Comparison of ENCODE assay signal across 10 cellular contexts in the genomic region with DNA sequence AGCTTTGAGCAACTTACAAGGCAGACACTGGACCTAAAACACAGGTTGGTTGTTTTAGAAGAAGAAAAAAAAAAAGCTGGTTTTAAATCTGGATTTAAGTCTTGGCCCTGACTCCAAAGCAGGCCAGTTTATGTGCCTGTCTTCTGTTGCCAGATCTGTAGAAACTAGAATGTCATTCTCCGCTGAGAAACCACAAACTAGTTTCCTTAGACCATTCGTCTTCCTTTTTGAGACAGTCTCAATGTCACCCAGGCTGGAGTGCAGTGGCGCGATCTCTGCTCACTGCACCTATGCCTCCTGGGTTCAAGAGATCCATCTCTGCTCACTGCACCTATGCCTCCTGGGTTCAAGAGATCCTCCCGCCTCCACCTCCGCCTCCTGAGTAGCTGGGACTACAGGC. TPM values are rescaled to one million over a fixed set of nuclear protein-coding genes. Genes with fewer than 3 reads are reported as not detected.
DNase-seq lines count a peak whose midpoint lies in the region; ATAC-seq, FAIRE-seq and TF ChIP-seq lines count a peak whose summit lies in the region.
"Had no signal": no experiment of that assay in that cellular context is flagged by ENCODE, and none has a peak within 500 bp of the region (broad histone marks: within the 10 kb centered on the region; RNA-seq: fewer than 3 reads in every experiment).

No MANE protein-coding gene starts in this region.

- H3K36me3 Mint-ChIP-seq in naive B cell = peaks cover 0 to 4% of the 10 kb centered on the region in 2 donors

- H3K27ac Mint-ChIP-seq in naive B cell = peak overlapping the region in 2 of 6 donors; percentile 62 to 88

- ATAC-seq in GM18873 (IDR thresholded peaks at IDR 0.05; ENCODE audit: low FRiP score, unreplicated experiment) = peak; percentile 97
- ATAC-seq in GM21723 (IDR thresholded peaks at IDR 0.05; ENCODE audit: unreplicated experiment) = peak; percentile 99
- ATAC-seq in HG03457 (IDR thresholded peaks at IDR 0.05; ENCODE audit: unreplicated experiment) = peak; percentile 96
- ATAC-seq in naive B cell (ENCODE audit: low read depth in 2 of 2) = peak; percentile 30 to 39

- TF ChIP-seq CTCF in RWPE1 (conservative IDR thresholded peaks at IDR 0.05; ENCODE audit: low read depth) = no peak

- H3K27ac ChIP-seq in RWPE1 = no peak overlapping the region

- DNase-seq in naive B cell (no peak), NCI-H1417 treated with DMSO at 0.1 percent for 48 hours (lab: John Stamatoyannopoulos, UW) (no peak), HTR-8/SVneo (ENCODE audit: insufficient read length, low spot score) (no peak), RWPE1 (ENCODE audit: low spot score) (no peak)
- DNase-seq in activated T-cell treated with anti-CD3 and anti-CD28 coated beads, Interleukin-2, amount 50 U/mL, for 1 hour = no peak
- DNase-seq: NCI-H2107 had no signal

- H3K27me3 Mint-ChIP-seq in naive B cell = no peaks in the 10 kb centered on the region

- H3K4me1 Mint-ChIP-seq in naive B cell = peaks cover 0 to 42% (median 22%) of the 10 kb centered on the region in 3 donors

- H3K4me3 Mint-ChIP-seq in naive B cell = no peak overlapping the region

- CTCF ChIA-PET in RWPE1 (lab: Yijun Ruan, JAX) = interaction anchor here (0.7 kb wide), 1 partner anchor 50 kb away, joined by 3 read pairs; no protein-coding TSS in a partner anchor

- no peak for FAIRE-seq in HTR-8/SVneo (lab: Jason Lieb, UNC)
- FAIRE-seq: islet of Langerhans had no signal

- H3K9me3 Mint-ChIP-seq in naive B cell = no peaks in the 10 kb centered on the region

- POLR2A ChIA-PET in RWPE1 (lab: Yijun Ruan, JAX; ENCODE audit: low non-redundant PET) = no interaction called here

RNA-seq across cellular contexts. Expression of a gene that starts 33.9 kb away (rescaled TPM):
- polyA plus RNA-seq in naive B cell (ENCODE audit: low read depth in 6 of 6) = 10 to 100 TPM; 20.0 to 40.2 (median 30.7) TPM

Comparison
In these comparisons a context has a peak if more than half of its experiments do, and no peak if none do; other contexts are left out.
1. ATAC-seq: peak in every context shown above with its lines; median percentile 99 in GM21723; 97 in GM18873; 96 in HG03457; 34 in naive B cell.